18 cellular contexts compared by ENCODE assay signal in the genomic region with DNA sequence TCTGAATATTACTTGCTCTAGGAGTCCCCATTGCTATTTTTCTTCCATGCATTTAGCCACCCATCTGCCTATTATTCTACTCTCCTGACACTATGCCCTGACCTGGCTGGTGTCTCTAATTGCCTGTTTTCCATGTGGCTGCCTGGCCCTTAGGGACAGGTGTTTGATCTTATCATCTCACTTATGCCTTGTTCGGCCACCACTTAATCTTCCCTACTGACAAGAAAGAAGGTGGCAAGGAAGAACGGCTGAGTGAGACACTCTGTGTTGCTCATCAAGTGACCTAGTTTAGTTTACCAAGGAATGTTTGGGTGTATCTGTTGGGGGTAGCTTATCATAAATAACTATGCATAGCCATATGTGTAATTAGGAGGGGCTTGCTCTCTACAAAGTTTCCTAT.
A peak's percentile ranks its signal among the peaks of the same experiment; 100 is the strongest.
DNase-seq lines count a peak whose midpoint lies in the region; ATAC-seq and TF ChIP-seq lines count a peak whose summit lies in the region.
"Had no signal": no experiment of that assay in that cellular context is flagged by ENCODE, and none has a peak within 500 bp of the region (broad histone marks: within the 10 kb centered on the region; RNA-seq: fewer than 3 reads in every experiment).

No MANE protein-coding gene starts in this region.

- peak overlapping the region; percentile 39 for H3K27ac Mint-ChIP-seq in dendritic cell treated with granulocyte-macrophage colony-stimulating factor and Interleukin-4, amounts not matched to agents 40 ng/mL and 50 ng/mL, for 4 days
- H3K27ac Mint-ChIP-seq: activated T-helper 2 cell treated with anti-CD3 and anti-CD28 coated beads, Interferon-gamma antibody, Interleukin-2, Interleukin-4, amounts not matched to agents 10 μg/mL and 5 μg/mL and 100 μg/mL, durations not matched to agents 14 hours and 24 hours and 36 hours; CD4-positive, alpha-beta T cell; T-helper 17 cell had no signal

- no peak for TF ChIP-seq CTCF in RWPE1 (conservative IDR thresholded peaks at IDR 0.05; ENCODE audit: low read depth)

- H3K27ac ChIP-seq in RWPE1 = no peak overlapping the region
- H3K27ac ChIP-seq: stomach, uterus had no signal

- no peak for ATAC-seq in HG03439 (IDR thresholded peaks at IDR 0.05; ENCODE audit: unreplicated experiment)
- ATAC-seq: T-helper 17 cell had no signal

- peak; percentile 53 for DNase-seq in NCI-H510A treated with DMSO at 0.1 percent for 48 hours (lab: John Stamatoyannopoulos, UW)
- DNase-seq in NCI-H510A (lab: John Stamatoyannopoulos, UW) = no peak
- peak; percentile 47 to 77 for DNase-seq in NCI-H524 (lab: John Stamatoyannopoulos, UW)
- DNase-seq in retina = peak; percentile 46
- DNase-seq in RWPE1 (ENCODE audit: low spot score) = no peak
- DNase-seq in superior temporal gyrus (ENCODE audit: extremely low spot score) = no peak
- DNase-seq: CD4-positive, alpha-beta T cell; DMS79 treated with DMSO at 0.1 percent for 48 hours; effector CD8-positive, alpha-beta T cell; mammary epithelial cell; NCI-H187; stimulated activated CD4-positive, alpha-beta T cell treated with anti-CD3 and anti-CD28 coated beads, Interleukin-15, amount 100 ng/mL, for 24 hours; stomach; T-helper 17 cell; uterus had no signal

- CTCF ChIA-PET in RWPE1 (lab: Yijun Ruan, JAX) = no interaction called here

- intact Hi-C loops in dendritic cell treated with granulocyte-macrophage colony-stimulating factor and Interleukin-4, amounts not matched to agents 40 ng/mL and 50 ng/mL, for 4 days (cut with micrococcal nuclease) = no loop called here

- no peaks in the 10 kb centered on the region for H3K36me3 Mint-ChIP-seq in dendritic cell treated with granulocyte-macrophage colony-stimulating factor and Interleukin-4, amounts not matched to agents 40 ng/mL and 50 ng/mL, for 4 days (ENCODE audit: low read depth)

- no peaks in the 10 kb centered on the region for H3K4me1 Mint-ChIP-seq in dendritic cell treated with granulocyte-macrophage colony-stimulating factor and Interleukin-4, amounts not matched to agents 40 ng/mL and 50 ng/mL, for 4 days (ENCODE audit: low read depth)

- POLR2A ChIA-PET in RWPE1 (lab: Yijun Ruan, JAX; ENCODE audit: low non-redundant PET) = no interaction called here

- no peaks in the 10 kb centered on the region for H3K9me3 Mint-ChIP-seq in dendritic cell treated with granulocyte-macrophage colony-stimulating factor and Interleukin-4, amounts not matched to agents 40 ng/mL and 50 ng/mL, for 4 days
- H3K9me3 Mint-ChIP-seq: activated T-helper 2 cell treated with anti-CD3 and anti-CD28 coated beads, Interferon-gamma antibody, Interleukin-2, Interleukin-4, amounts not matched to agents 10 μg/mL and 5 μg/mL and 100 μg/mL, durations not matched to agents 14 hours and 24 hours and 36 hours; CD4-positive, alpha-beta T cell had no signal

- peaks cover 4% of the 10 kb centered on the region for H3K27me3 Mint-ChIP-seq in dendritic cell treated with granulocyte-macrophage colony-stimulating factor and Interleukin-4, amounts not matched to agents 40 ng/mL and 50 ng/mL, for 4 days
- H3K27me3 Mint-ChIP-seq: CD4-positive, alpha-beta T cell; T-helper 17 cell had no signal

- H3K4me3 Mint-ChIP-seq in dendritic cell treated with granulocyte-macrophage colony-stimulating factor and Interleukin-4, amounts not matched to agents 40 ng/mL and 50 ng/mL, for 4 days = no peak overlapping the region
- H3K4me3 Mint-ChIP-seq: CD4-positive, alpha-beta T cell; T-helper 17 cell had no signal

Comparison
In these comparisons a context has a peak if more than half of its experiments do, and no peak if none do; other contexts are left out.
1. DNase-seq: peak in NCI-H510A treated with DMSO at 0.1 percent for 48 hours (single experiment), NCI-H524 (2 of 2) and retina (single experiment); none in NCI-H510A (single experiment), RWPE1 (single experiment) and superior temporal gyrus (single experiment).